In the genomic region with DNA sequence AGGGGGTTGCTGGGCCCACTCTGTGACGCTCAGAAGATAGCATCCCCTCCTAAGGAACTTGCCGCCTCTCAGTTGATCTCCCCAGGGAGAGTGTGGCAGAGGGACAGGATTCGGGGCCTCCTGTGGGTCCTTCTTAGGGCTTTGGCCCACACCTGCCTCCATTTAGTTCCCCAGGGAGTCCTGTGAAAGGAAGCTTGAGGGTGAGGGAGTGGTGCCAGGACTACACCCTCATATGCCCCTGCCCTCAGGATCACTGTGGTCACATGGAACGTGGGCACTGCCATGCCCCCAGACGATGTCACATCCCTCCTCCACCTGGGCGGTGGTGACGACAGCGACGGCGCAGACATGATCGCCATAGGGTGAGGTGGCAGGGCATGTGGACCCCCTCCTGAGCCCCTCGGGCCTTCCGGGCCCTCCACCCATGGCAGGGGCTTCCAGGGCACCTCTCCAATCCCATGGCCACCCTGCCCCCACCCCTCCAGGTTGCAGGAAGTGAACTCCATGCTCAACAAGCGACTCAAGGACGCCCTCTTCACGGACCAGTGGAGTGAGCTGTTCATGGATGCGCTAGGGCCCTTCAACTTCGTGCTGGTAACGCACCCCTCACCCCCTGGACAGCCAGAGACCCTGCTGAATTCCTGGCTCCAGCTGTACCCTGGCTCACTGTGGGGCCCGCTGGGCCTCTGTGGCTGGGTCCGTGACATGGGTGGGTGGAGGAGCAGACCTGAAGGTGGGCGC, we compare ENCODE assay signal across 17 cellular contexts. TPM values are rescaled to one million over a fixed set of nuclear protein-coding genes. Genes with fewer than 3 reads are reported as not detected.
"Had no signal": no experiment of that assay in that cellular context is flagged by ENCODE, and none has a peak within 500 bp of the region (broad histone marks: within the 10 kb centered on the region; RNA-seq: fewer than 3 reads in every experiment).

No MANE protein-coding gene starts in this region.

- H3K4me3 Mint-ChIP-seq: activated CD4-positive, alpha-beta memory T cell treated with anti-CD3 and anti-CD28 coated beads, Interleukin-2, amount 10 ng/mL, durations not matched to agents 7 days and 5 days; immature natural killer cell had no signal

- H3K27me3 Mint-ChIP-seq: activated CD4-positive, alpha-beta memory T cell treated with anti-CD3 and anti-CD28 coated beads, Interleukin-2, amount 10 ng/mL, durations not matched to agents 7 days and 5 days had no signal

- DNase-seq: activated CD4-positive, alpha-beta memory T cell treated with anti-CD3 and anti-CD28 coated beads, Interleukin-2, amount 10 ng/mL, durations not matched to agents 7 days and 5 days; activated T-cell treated with anti-CD3 and anti-CD28 coated beads, Interleukin-2, amount 50 U/mL, for 48 hours; hypothalamus; immature natural killer cell; left cardiac atrium; lower lobe of right lung; naive B cell; right lobe of liver; stimulated activated CD4-positive, alpha-beta T cell treated with anti-CD3 and anti-CD28 coated beads, Interleukin-2, amount 100 ng/mL, for 24 hours; stimulated activated naive CD4-positive, alpha-beta T cell; T-helper 9 cell; trophoblast cell had no signal

- H3K27me3 ChIP-seq: breast epithelium, right lobe of liver had no signal

- ATAC-seq: esophagus mucosa, left cardiac atrium, lower lobe of right lung, psoas muscle, right lobe of liver had no signal

- H3K36me3 Mint-ChIP-seq: immature natural killer cell, naive B cell had no signal

- H3K36me3 ChIP-seq: breast epithelium, lower lobe of right lung, right lobe of liver had no signal

- H3K9me3 ChIP-seq: breast epithelium, lower lobe of right lung, psoas muscle, right lobe of liver had no signal

- H3K9me3 Mint-ChIP-seq: activated CD4-positive, alpha-beta memory T cell treated with anti-CD3 and anti-CD28 coated beads, Interleukin-2, amount 10 ng/mL, durations not matched to agents 7 days and 5 days; immature natural killer cell; naive B cell had no signal

- H3K4me1 Mint-ChIP-seq: activated CD4-positive, alpha-beta memory T cell treated with anti-CD3 and anti-CD28 coated beads, Interleukin-2, amount 10 ng/mL, durations not matched to agents 7 days and 5 days; immature natural killer cell had no signal

- H3K27ac Mint-ChIP-seq: activated CD4-positive, alpha-beta memory T cell treated with anti-CD3 and anti-CD28 coated beads, Interleukin-2, amount 10 ng/mL, durations not matched to agents 7 days and 5 days; immature natural killer cell; naive B cell had no signal

- H3K27ac ChIP-seq: breast epithelium, lower lobe of right lung, psoas muscle, right lobe of liver had no signal

- H3K4me3 ChIP-seq: breast epithelium, lower lobe of right lung, psoas muscle, right lobe of liver had no signal

RNA-seq across cellular contexts. Expression of gene INPP5J, which starts 3.5 kb away (rescaled TPM):
- total RNA-seq: activated CD4-positive, alpha-beta memory T cell treated with anti-CD3 and anti-CD28 coated beads, Interleukin-2, amount 10 ng/mL, durations not matched to agents 7 days and 5 days had no signal
- polyA plus RNA-seq: immature natural killer cell had no signal

RNA-seq across cellular contexts. Expression of gene PLA2G3, which starts 14.0 kb away (rescaled TPM):
- total RNA-seq: activated CD4-positive, alpha-beta memory T cell treated with anti-CD3 and anti-CD28 coated beads, Interleukin-2, amount 10 ng/mL, durations not matched to agents 7 days and 5 days; aorta; breast epithelium; cerebellum; left cardiac atrium; psoas muscle; right lobe of liver had no signal
- polyA plus RNA-seq: immature natural killer cell, psoas muscle had no signal
